ENCODE assay signal across 8 cellular contexts in the genomic region with DNA sequence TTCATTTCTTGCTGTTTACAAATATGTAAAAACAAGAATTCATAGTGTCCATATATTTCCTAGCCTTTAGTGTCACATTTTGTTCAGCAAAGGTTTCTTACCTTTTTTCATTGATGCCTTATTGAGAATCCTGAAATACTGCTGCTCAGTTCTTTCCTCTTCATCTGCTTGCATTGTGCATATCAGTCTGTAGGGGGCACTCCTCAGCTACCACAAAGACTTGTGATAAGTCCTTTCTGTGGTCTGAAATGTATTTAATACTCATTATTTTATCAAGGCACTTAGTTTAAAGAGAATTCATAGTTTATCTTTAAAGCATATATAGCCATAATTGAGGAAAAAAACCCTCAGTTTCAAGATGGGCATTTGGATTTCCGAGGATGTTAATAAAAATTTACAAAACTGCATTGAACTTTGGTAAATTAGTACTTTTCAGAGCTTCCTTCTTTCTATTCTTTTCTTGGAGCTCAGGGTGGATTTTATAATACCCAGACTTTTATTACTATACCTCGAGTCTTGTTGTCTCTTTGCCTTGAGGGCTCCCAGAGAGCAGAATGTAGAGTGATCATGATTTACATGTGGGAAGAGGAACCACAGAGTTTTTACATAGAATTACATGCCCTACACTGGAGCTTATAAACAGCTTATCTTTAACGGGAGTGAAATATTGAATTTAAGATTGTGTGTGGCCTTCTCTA.
DNase-seq lines count a peak whose midpoint lies in the region; ATAC-seq, FAIRE-seq and TF ChIP-seq lines count a peak whose summit lies in the region.

No MANE protein-coding gene starts in this region.

- no peak overlapping the region for H3K4me3 ChIP-seq in KMS-11 (IDR thresholded peaks at IDR 0.05; ENCODE audit: insufficient read depth, low read depth, low read length)
- no peak overlapping the region for H3K4me3 ChIP-seq in endothelial cell of umbilical vein (replicated peaks in 1 of 3; ENCODE audit: insufficient read depth in 1 of 3, low read depth in 1 of 3, low read length in 3 of 3)

- H3K4me3 Mint-ChIP-seq in osteocyte (ENCODE audit: unreplicated experiment), result no peak overlapping the region

- H3K9me3 ChIP-seq in endothelial cell of umbilical vein (replicated peaks; ENCODE audit: control insufficient read depth, insufficient read depth, low read length), result no peaks in the 10 kb centered on the region

- no peaks in the 10 kb centered on the region for H3K9me1 ChIP-seq in endothelial cell of umbilical vein (replicated peaks; ENCODE audit: control insufficient read depth, extremely low read depth, insufficient read depth, low read length)

- H3K79me2 ChIP-seq in KMS-11 (ENCODE audit: insufficient read depth, low read depth) (no peaks in the 10 kb centered on the region), endothelial cell of umbilical vein (ENCODE audit: control insufficient read depth, insufficient read depth, low read length) (no peaks in the 10 kb centered on the region)

- no peaks in the 10 kb centered on the region for H3K9me3 Mint-ChIP-seq in osteocyte (ENCODE audit: unreplicated experiment)

- H3K27ac ChIP-seq in KMS-11 (no peak overlapping the region), endothelial cell of umbilical vein (ENCODE audit: insufficient read depth, low read depth, low read length) (no peak overlapping the region)

- peaks cover 60% of the 10 kb centered on the region for H3K27me3 ChIP-seq in KMS-11 (ENCODE audit: insufficient read depth, low read depth)
- H3K27me3 ChIP-seq in endothelial cell of umbilical vein (ENCODE audit: control insufficient read depth in 2 of 2, insufficient read depth in 2 of 2, low read length in 2 of 2), result no peaks in the 10 kb centered on the region

- BruUV-seq in endothelial cell of umbilical vein (replicated peaks; lab: Mats Ljungman, UMichigan), result no TSS peak

- TF ChIP-seq CTCF in KMS-11 (conservative IDR thresholded peaks at IDR 0.05; ENCODE audit: low read depth, low read length), result peak; percentile 79
- TF ChIP-seq CTCF in endothelial cell of umbilical vein (IDR thresholded peaks at IDR 0.05; ENCODE audit: extremely low read depth in 1 of 2, insufficient read depth in 1 of 2, low read depth in 1 of 2, low read length in 2 of 2), result peak; percentile 34 to 66
- peak; percentile 67 for TF ChIP-seq CTCF in osteocyte (IDR thresholded peaks at IDR 0.05)

- peaks cover 24% of the 10 kb centered on the region for H3K4me1 ChIP-seq in KMS-11 (ENCODE audit: low read depth, poor library complexity, severe bottlenecking)
- H3K4me1 ChIP-seq in endothelial cell of umbilical vein (ENCODE audit: control insufficient read depth, extremely low read depth, insufficient read depth, low read length), result no peaks in the 10 kb centered on the region

- dilution Hi-C loops in endothelial cell of umbilical vein (cut with MboI; ENCODE audit: extremely low pct_ligation_motif_present, low sequenced_read_pairs), result no loop called here

- no peaks in the 10 kb centered on the region for H3K36me3 ChIP-seq in KMS-11 (ENCODE audit: insufficient read depth)
- no peaks in the 10 kb centered on the region for H3K36me3 ChIP-seq in endothelial cell of umbilical vein (ENCODE audit: control insufficient read depth in 2 of 2, extremely low read depth in 1 of 2, insufficient read depth in 2 of 2, low read length in 2 of 2)

- intact Hi-C loops in endothelial cell of umbilical vein (cut with micrococcal nuclease), result loop anchor here (1.0 to 5.0 kb wide), 3 partner anchors 1093 to 1366 kb away; no protein-coding TSS in a partner anchor

- ATAC-seq in GM19397 (IDR thresholded peaks at IDR 0.05; ENCODE audit: unreplicated experiment), result no peak

- TF ChIP-seq POLR2A in endothelial cell of umbilical vein (IDR thresholded peaks at IDR 0.05; ENCODE audit: low read depth, low read length), result no peak

- peaks cover 10% of the 10 kb centered on the region for H3K27me3 Mint-ChIP-seq in osteocyte (ENCODE audit: unreplicated experiment)

- no peak overlapping the region for H3K27ac Mint-ChIP-seq in osteocyte (ENCODE audit: unreplicated experiment)

- H3K4me2 ChIP-seq in KMS-11 (no peak overlapping the region), endothelial cell of umbilical vein (ENCODE audit: insufficient read depth, low read length) (no peak overlapping the region)

- DNase-seq in NCI-H2196 (lab: John Stamatoyannopoulos, UW; ENCODE audit: unreplicated experiment), result peak; percentile 28
- DNase-seq in NCI-H2196 treated with DMSO at 0.1 percent for 48 hours (lab: John Stamatoyannopoulos, UW; ENCODE audit: unreplicated experiment), result no peak
- peak; percentile 66 to 74 for DNase-seq in SHP77 (lab: John Stamatoyannopoulos, UW)
- peak; percentile 48 for DNase-seq in endothelial cell of umbilical vein (ENCODE audit: low read depth, low spot score)
- DNase-seq in osteocyte (ENCODE audit: extremely low spot score, unreplicated experiment), result no peak
- no peak for DNase-seq in activated CD4-positive, CD25-positive, alpha-beta regulatory T cell treated with anti-CD3 and anti-CD28 coated beads, Interleukin-2, amount 50 U/mL, for 72 hours

- FAIRE-seq in endothelial cell of umbilical vein (lab: Jason Lieb, UNC), result peak; percentile 71

- H3K36me3 Mint-ChIP-seq in osteocyte (ENCODE audit: unreplicated experiment), result no peaks in the 10 kb centered on the region

- H4K20me1 ChIP-seq in KMS-11 (ENCODE audit: insufficient read depth), result no peaks in the 10 kb centered on the region; the same call in none of the 2 replicates
- no peaks in the 10 kb centered on the region for H4K20me1 ChIP-seq in endothelial cell of umbilical vein (replicated peaks; ENCODE audit: control insufficient read depth, extremely low read depth, insufficient read depth, low read length)

- no peaks in the 10 kb centered on the region for H3K4me1 Mint-ChIP-seq in osteocyte (ENCODE audit: unreplicated experiment)

- H2AFZ ChIP-seq in KMS-11 (ENCODE audit: low read depth) (no peak overlapping the region), endothelial cell of umbilical vein (ENCODE audit: low read depth, low read length) (no peak overlapping the region)

- CTCF ChIA-PET in endothelial cell of umbilical vein (lab: Charles Lee), result interaction anchor here (0.6 to 2.5 kb wide), 13 partner anchors 12 to 1486 kb away, joined by 3 to 72 read pairs (median 3); no protein-coding TSS in a partner anchor

- POLR2A ChIA-PET in endothelial cell of umbilical vein (lab: Charles Lee), result no interaction called here

- H3K9ac ChIP-seq in KMS-11, result no peak overlapping the region
- no peak overlapping the region for H3K9ac ChIP-seq in endothelial cell of umbilical vein (replicated peaks; ENCODE audit: extremely low read depth, insufficient read depth, low read length)

TF ChIP-seq in endothelial cell of umbilical vein, 7 proteins besides CTCF, POLR2A, EP300 and RAD21:
- TF ChIP-seq JUN (IDR thresholded peaks at IDR 0.05; ENCODE audit: borderline replicate concordance, insufficient read depth, insufficient read length, low read depth) (no peak), MAX (IDR thresholded peaks at IDR 0.05; ENCODE audit: insufficient read depth, insufficient read length) (no peak), MYC (IDR thresholded peaks at IDR 0.05; ENCODE audit: low read depth, low read length) (no peak), FOS (IDR thresholded peaks at IDR 0.05; ENCODE audit: borderline replicate concordance, insufficient read depth, low read length) (no peak), EZH2 (IDR thresholded peaks at IDR 0.05; ENCODE audit: borderline replicate concordance, low read depth, low read length, severe bottlenecking) (no peak), POLR2AphosphoS5 (IDR thresholded peaks at IDR 0.05; ENCODE audit: insufficient read depth, low read depth, low read length) (no peak), GATA2 (IDR thresholded peaks at IDR 0.05; ENCODE audit: insufficient read depth, insufficient read length, low read depth, low read length) (no peak)
TF ChIP-seq in endothelial cell of umbilical vein: peak in this region for 0.

Comparison
In these comparisons a context has a peak if more than half of its experiments do, and no peak if none do; other contexts are left out.
1. DNase-seq: peak in NCI-H2196 (single experiment), SHP77 (2 of 2) and endothelial cell of umbilical vein (single experiment); none in NCI-H2196 treated with DMSO at 0.1 percent for 48 hours (single experiment), osteocyte (single experiment) and activated CD4-positive, CD25-positive, alpha-beta regulatory T cell treated with anti-CD3 and anti-CD28 coated beads, Interleukin-2, amount 50 U/mL, for 72 hours (single experiment).
2. Peak in every context shown above with its lines, with median percentiles within 50 percentile points of each other: CTCF ChIP-seq.